ENCODE assay signal across 8 cellular contexts in genomic region chr1:201828820-201829774, GRCh38. TPM values are rescaled to one million over a fixed set of nuclear protein-coding genes. Genes with fewer than 3 reads are reported as not detected.
DNase-seq lines count a peak whose midpoint lies in the region; ATAC-seq, FAIRE-seq and TF ChIP-seq lines count a peak whose summit lies in the region.

TSS of gene IPO9 (plus strand) at chr1:201829157. CDS start at chr1:201829210, 53 bp downstream.

- H3K4me1 Mint-ChIP-seq in astrocyte (ENCODE audit: low read depth, unreplicated experiment), result peaks cover 24% of the 10 kb centered on the region

- peak within 1 kb of the TSS; percentile 99 for H3K4me3 Mint-ChIP-seq in astrocyte (ENCODE audit: unreplicated experiment)

- peaks cover 50% of the 10 kb centered on the region for H3K79me2 ChIP-seq in astrocyte (ENCODE audit: insufficient read depth, low read length)

- peaks cover 6% of the 10 kb centered on the region for H3K36me3 ChIP-seq in astrocyte (ENCODE audit: insufficient read depth, low read length)
- H3K36me3 ChIP-seq in rectal smooth muscle tissue (ENCODE audit: control insufficient read depth, insufficient read depth, low read length), result peaks cover 3% of the 10 kb centered on the region
- no peaks in the 10 kb centered on the region for H3K36me3 ChIP-seq in vagina

- peak; percentile 48 for DNase-seq in NCI-H2029 treated with DMSO at 0.1 percent for 48 hours (lab: John Stamatoyannopoulos, UW)
- peak; percentile 84 for DNase-seq in T-helper 22 cell (ENCODE audit: low read depth)
- DNase-seq in astrocyte (ENCODE audit: low read depth), result peak; percentile 75
- peak; percentile 96 for DNase-seq in hepatic stellate cell (ENCODE audit: low spot score)
- DNase-seq in vagina (ENCODE audit: extremely low spot score in 2 of 2), result no peak

- H4K20me1 ChIP-seq in astrocyte (ENCODE audit: insufficient read depth, low read length), result peaks cover 39% of the 10 kb centered on the region

- peak; percentile 83 for TF ChIP-seq POLR2A in GM18505 (IDR thresholded peaks at IDR 0.05; ENCODE audit: borderline replicate concordance, extremely low read depth, insufficient read depth, insufficient read length)
- peak in 1 of 2 donors; percentile 75 for TF ChIP-seq POLR2A in vagina (IDR thresholded peaks at IDR 0.05)

- peak within 1 kb of the TSS; percentile 98 for H3K9ac ChIP-seq in astrocyte (ENCODE audit: low read length)
- H3K9ac ChIP-seq in rectal smooth muscle tissue (ENCODE audit: low read length), result peak within 1 kb of the TSS; percentile 99

- no peaks in the 10 kb centered on the region for H3K27me3 Mint-ChIP-seq in astrocyte (ENCODE audit: low read depth, unreplicated experiment)

- peak within 1 kb of the TSS; percentile 87 for H2AFZ ChIP-seq in astrocyte (ENCODE audit: low read depth, low read length)

- H3K4me2 ChIP-seq in astrocyte (ENCODE audit: low read length), result peak within 1 kb of the TSS; percentile 85

- H3K27me3 ChIP-seq in astrocyte (ENCODE audit: insufficient read depth, low read length) (no peaks in the 10 kb centered on the region), rectal smooth muscle tissue (ENCODE audit: control insufficient read depth, insufficient read depth, low read length) (no peaks in the 10 kb centered on the region), vagina (no peaks in the 10 kb centered on the region)

- no peaks in the 10 kb centered on the region for H3K9me3 Mint-ChIP-seq in astrocyte (ENCODE audit: unreplicated experiment)

- H3K36me3 Mint-ChIP-seq in astrocyte (ENCODE audit: low read depth, unreplicated experiment), result no peaks in the 10 kb centered on the region

- H3K9me3 ChIP-seq in astrocyte (ENCODE audit: insufficient read depth, low read depth, low read length), result no peaks in the 10 kb centered on the region
- no peaks in the 10 kb centered on the region for H3K9me3 ChIP-seq in vagina

- intact Hi-C loops in vagina (cut with DNase I), result no loop called here

- H3K27ac Mint-ChIP-seq in astrocyte (ENCODE audit: unreplicated experiment), result peak within 1 kb of the TSS; percentile 94

- H3K4me1 ChIP-seq in astrocyte (ENCODE audit: insufficient read depth, low read length) (peaks cover 20% of the 10 kb centered on the region), rectal smooth muscle tissue (ENCODE audit: control insufficient read depth, insufficient read depth, low read length) (peaks cover 13% of the 10 kb centered on the region), vagina (peaks cover 55% of the 10 kb centered on the region)

- H3K4me3 ChIP-seq in astrocyte (ENCODE audit: insufficient read depth, low read depth, low read length) (peak within 1 kb of the TSS; percentile 93), rectal smooth muscle tissue (ENCODE audit: low read length) (peak within 1 kb of the TSS; percentile 100), vagina (peak within 1 kb of the TSS; percentile 75 to 94)

- FAIRE-seq in astrocyte (lab: Jason Lieb, UNC), result no peak

- peak; percentile 87 for TF ChIP-seq CTCF in astrocyte (IDR thresholded peaks at IDR 0.05; ENCODE audit: insufficient read depth, low read depth, low read length)
- peak; percentile 90 to 98 (median 98) for TF ChIP-seq CTCF in vagina (IDR thresholded peaks at IDR 0.05)

- H3K27ac ChIP-seq in astrocyte (ENCODE audit: low read depth, low read length) (peak within 1 kb of the TSS; percentile 97), rectal smooth muscle tissue (ENCODE audit: low read depth, low read length) (peak within 1 kb of the TSS; percentile 96), vagina (peak within 1 kb of the TSS; percentile 94)

- ATAC-seq in GM18505 (IDR thresholded peaks at IDR 0.05; ENCODE audit: unreplicated experiment) (peak; percentile 86), HG02970 (IDR thresholded peaks at IDR 0.05; ENCODE audit: low FRiP score, unreplicated experiment) (peak; percentile 91)

RNA-seq across cellular contexts. Expression of gene IPO9, which starts in this region (rescaled TPM):
- total RNA-seq in astrocyte, result 47.9 and 50.2 TPM in 2 replicates
- total RNA-seq in vagina, result 12.8 TPM

Comparison
In these comparisons a context has a peak if more than half of its experiments do, and no peak if none do; other contexts are left out.
1. DNase-seq: peak in NCI-H2029 treated with DMSO at 0.1 percent for 48 hours (single experiment), T-helper 22 cell (single experiment), astrocyte (single experiment) and hepatic stellate cell (single experiment); none in vagina (0 of 2).
2. Peak in every context shown above with its lines, with median percentiles within 50 percentile points of each other: H3K27ac ChIP-seq and H3K4me3 ChIP-seq.